17 cellular contexts compared by ENCODE assay signal in genomic region chr17:30208214-30208613, GRCh38. TPM values are rescaled to one million over a fixed set of nuclear protein-coding genes. Genes with fewer than 3 reads are reported as not detected.
A peak's percentile ranks its signal among the peaks of the same experiment; 100 is the strongest.
DNase-seq lines count a peak whose midpoint lies in the region; FAIRE-seq and TF ChIP-seq lines count a peak whose summit lies in the region.
"Had no signal": no experiment of that assay in that cellular context is flagged by ENCODE, and none has a peak within 500 bp of the region (broad histone marks: within the 10 kb centered on the region; RNA-seq: fewer than 3 reads in every experiment).

No MANE protein-coding gene starts in this region.

- H3K79me2 ChIP-seq in OCI-LY3 (ENCODE audit: low read length): no peaks in the 10 kb centered on the region
- H3K79me2 ChIP-seq in mesendoderm (ENCODE audit: control insufficient read depth, insufficient read depth, low read length): no peaks in the 10 kb centered on the region

- TF ChIP-seq CTCF in OCI-LY3 (IDR thresholded peaks at IDR 0.05; ENCODE audit: low read depth, low read length): no peak
- TF ChIP-seq CTCF in GM10266 (IDR thresholded peaks at IDR 0.05; ENCODE audit: control insufficient read depth, insufficient read depth, low read depth, missing control alignments): no peak

- H3K27me3 Mint-ChIP-seq in immature natural killer cell (ENCODE audit: low read depth in 3 of 3): peaks cover 5 to 8% (median 8%) of the 10 kb centered on the region in 3 donors

- no peaks in the 10 kb centered on the region for H3K36me3 Mint-ChIP-seq in immature natural killer cell

- H3K27ac ChIP-seq in BLaER1 (no peak overlapping the region), OCI-LY3 (ENCODE audit: low read length) (no peak overlapping the region), mesendoderm (ENCODE audit: low read depth, low read length) (no peak overlapping the region)
- H3K27ac ChIP-seq: HL-60 had no signal

- no peak for DNase-seq in GM18507 (ENCODE audit: extremely low spot score, insufficient read length, low read depth)
- DNase-seq in immature natural killer cell: no peak
- no peak for DNase-seq in NCI-H69 (lab: John Stamatoyannopoulos, UW)
- no peak for DNase-seq in GM10266 (ENCODE audit: extremely low spot score)
- DNase-seq in mesendoderm: no peak
- DNase-seq: Calu3; CD4-positive, alpha-beta T cell; DMS79 treated with DMSO at 0.1 percent for 48 hours; GOT3; NCI-H1105 treated with DMSO at 0.1 percent for 48 hours; NCI-H187; NCI-H748 treated with DMSO at 0.1 percent for 48 hours; RPMI8226 had no signal

- H2AK5ac ChIP-seq in mesendoderm (ENCODE audit: low read length): no peak overlapping the region

- no peak overlapping the region for H3K56ac ChIP-seq in mesendoderm (ENCODE audit: low read length)

- WGBS in mesendoderm (ENCODE audit: extremely low coverage, insufficient coverage, low lambda C conversion rate): no CpG with 5 or more reads among the region's 3 CpGs

- peak; percentile 77 for FAIRE-seq in GM18507 (lab: Jason Lieb, UNC)
- FAIRE-seq: G401.6 had no signal

- H3K4me3 ChIP-seq in BLaER1: no peak overlapping the region
- peak overlapping the region; percentile 6; the same call in 1 of the 2 replicates for H3K4me3 ChIP-seq in OCI-LY3 (ENCODE audit: low read length)
- H3K4me3 ChIP-seq in mesendoderm (ENCODE audit: low read length): no peak overlapping the region

- no peak overlapping the region for H2BK15ac ChIP-seq in mesendoderm (replicated peaks; ENCODE audit: low read depth)

- H3K4ac ChIP-seq in mesendoderm (ENCODE audit: low read depth, low read length): no peak overlapping the region

- no peak overlapping the region for H3K18ac ChIP-seq in mesendoderm (ENCODE audit: low read length)

- no peak overlapping the region for H4K8ac ChIP-seq in mesendoderm (ENCODE audit: low read depth, low read length)

- H2BK120ac ChIP-seq in mesendoderm (ENCODE audit: low read depth, low read length): no peak overlapping the region

- H3K9me3 ChIP-seq in BLaER1: no peaks in the 10 kb centered on the region
- no peaks in the 10 kb centered on the region for H3K9me3 ChIP-seq in OCI-LY3 (ENCODE audit: insufficient read depth, low read length)

- H4K20me1 ChIP-seq in BLaER1 (no peaks in the 10 kb centered on the region), OCI-LY3 (ENCODE audit: insufficient read depth, low read length) (peaks cover 17% of the 10 kb centered on the region; the same call in 1 of the 2 replicates)

- no peak overlapping the region for H3K23ac ChIP-seq in mesendoderm (ENCODE audit: low read length)

- H3K36me3 ChIP-seq in BLaER1 (no peaks in the 10 kb centered on the region), OCI-LY3 (replicated peaks; ENCODE audit: low read depth, low read length) (no peaks in the 10 kb centered on the region), mesendoderm (ENCODE audit: control insufficient read depth, insufficient read depth, low read length) (no peaks in the 10 kb centered on the region)

- no peak overlapping the region for H3K4me3 Mint-ChIP-seq in immature natural killer cell
- H3K4me3 Mint-ChIP-seq: CD4-positive, alpha-beta T cell had no signal

- H3K27me3 ChIP-seq in BLaER1 (no peaks in the 10 kb centered on the region), OCI-LY3 (ENCODE audit: low read depth, low read length) (peaks cover 73% of the 10 kb centered on the region), mesendoderm (ENCODE audit: insufficient read depth, low read length, poor library complexity) (no peaks in the 10 kb centered on the region)

- peaks cover 19 to 30% of the 10 kb centered on the region in 2 donors for H3K4me1 Mint-ChIP-seq in immature natural killer cell

- H3K4me2 ChIP-seq in BLaER1 (peak overlapping the region; percentile 26; the same call in 1 of the 2 replicates), OCI-LY3 (ENCODE audit: low read length) (peak overlapping the region; percentile 45), mesendoderm (ENCODE audit: low read length) (no peak overlapping the region)

- H3K4me1 ChIP-seq in BLaER1: peaks cover 11% of the 10 kb centered on the region
- H3K4me1 ChIP-seq in OCI-LY3 (ENCODE audit: low read length): peaks cover 38% of the 10 kb centered on the region
- no peaks in the 10 kb centered on the region for H3K4me1 ChIP-seq in mesendoderm (ENCODE audit: control insufficient read depth, low read depth, low read length)

- no peak overlapping the region for H2AFZ ChIP-seq in OCI-LY3 (ENCODE audit: low read depth, low read length)

- H3K79me1 ChIP-seq in mesendoderm (ENCODE audit: low read length): no peaks in the 10 kb centered on the region

- no peaks in the 10 kb centered on the region for H3K9me3 Mint-ChIP-seq in immature natural killer cell
- H3K9me3 Mint-ChIP-seq: CD4-positive, alpha-beta T cell had no signal

- no peak overlapping the region for H3K9ac ChIP-seq in BLaER1
- no peak overlapping the region for H3K9ac ChIP-seq in OCI-LY3 (ENCODE audit: low read length)
- no peak overlapping the region for H3K9ac ChIP-seq in mesendoderm (ENCODE audit: low read length)

- no peak overlapping the region for H2BK5ac ChIP-seq in mesendoderm (ENCODE audit: low read length)

- H3K27ac Mint-ChIP-seq in immature natural killer cell: peak overlapping the region in 4 of 6 donors; percentile 18 to 65 (median 42)
- H3K27ac Mint-ChIP-seq: CD4-positive, alpha-beta T cell had no signal

- H4K5ac ChIP-seq in mesendoderm (ENCODE audit: low read length): no peak overlapping the region

RNA-seq across cellular contexts. Expression of gene SLC6A4, which starts 27.3 kb away (rescaled TPM):
- polyA plus RNA-seq in immature natural killer cell: under 1 TPM in 2 of 3 donors, not detected in 1; 0.12 to 0.34 TPM
- polyA plus RNA-seq in mesendoderm (2013, experiment 1 of 2): 0.03 TPM
- 0.08 TPM for polyA plus RNA-seq in mesendoderm (2013, experiment 2 of 2)
